In the genomic region with DNA sequence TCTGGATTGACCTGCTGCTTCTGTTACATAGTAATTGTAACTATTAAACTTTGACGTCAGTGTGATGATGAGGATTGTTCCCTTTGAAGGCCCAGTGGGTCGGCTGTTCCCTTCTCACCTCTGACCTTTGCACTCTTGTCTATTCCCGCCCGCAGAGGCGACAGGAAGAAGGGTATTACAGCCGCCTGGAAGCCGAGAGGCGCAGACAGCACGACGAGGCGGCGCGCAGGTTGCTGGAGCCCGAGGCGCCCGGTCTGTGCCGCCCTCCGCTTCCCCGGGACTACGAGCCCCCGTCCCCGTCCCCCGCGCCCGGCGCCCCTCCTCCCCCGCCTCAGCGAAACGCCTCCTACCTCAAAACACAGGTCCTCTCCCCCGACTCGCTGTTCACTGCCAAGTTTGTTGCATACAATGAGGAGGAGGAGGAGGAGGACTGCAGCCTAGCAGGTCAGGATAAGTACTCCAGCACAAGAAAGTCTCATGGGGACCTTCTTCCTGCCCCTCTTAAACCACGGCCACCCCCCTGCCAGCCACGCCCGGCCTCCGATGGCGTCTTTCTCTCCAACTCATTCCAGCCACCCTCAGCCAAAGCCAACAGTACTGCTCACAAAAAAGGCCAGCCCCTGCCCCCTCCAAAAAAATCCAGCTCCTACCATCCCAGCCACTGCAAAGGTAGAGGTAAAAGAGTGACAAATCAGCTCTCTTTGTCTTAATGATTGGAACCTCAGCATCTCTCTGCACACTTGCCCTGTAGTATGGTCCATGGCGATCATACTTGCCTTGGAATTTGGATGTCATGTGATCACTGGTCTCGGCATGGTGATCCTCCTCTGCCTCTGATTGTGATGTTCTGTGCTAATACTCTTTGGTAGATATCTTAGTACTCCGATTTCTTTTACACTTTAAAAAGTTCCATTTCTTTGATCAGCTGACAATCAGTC, we compare ENCODE assay signal across 1 cellular context.
TF ChIP-seq lines count a peak whose summit lies in the region.

No MANE protein-coding gene starts in this region.

TF ChIP-seq in HepG2, 621 proteins besides CTCF, POLR2A, EP300 and RAD21 (continued from another document):
- TF ChIP-seq THAP9 (CRISPR knock-in tag; IDR thresholded peaks at IDR 0.05; ENCODE audit: borderline replicate concordance) (no peak), EHMT2 (IDR thresholded peaks at IDR 0.05; ENCODE audit: borderline replicate concordance, low read depth, low read length) (no peak), TOPORS (CRISPR knock-in tag; IDR thresholded peaks at IDR 0.05) (no peak), TSC22D2 (CRISPR knock-in tag; IDR thresholded peaks at IDR 0.05; ENCODE audit: borderline replicate concordance) (no peak), TIGD3 (CRISPR knock-in tag; IDR thresholded peaks at IDR 0.05; ENCODE audit: borderline replicate concordance) (no peak), ZNF841 (CRISPR knock-in tag; IDR thresholded peaks at IDR 0.05; ENCODE audit: borderline replicate concordance) (no peak), ZBTB21 (CRISPR knock-in tag; IDR thresholded peaks at IDR 0.05) (peak; percentile 27; the same call in 1 of the 2 replicates), ZBTB26 (CRISPR knock-in tag; IDR thresholded peaks at IDR 0.05; ENCODE audit: borderline replicate concordance) (no peak), MEIS2 (CRISPR knock-in tag; IDR thresholded peaks at IDR 0.05) (no peak), TFAP4 (IDR thresholded peaks at IDR 0.05; ENCODE audit: borderline replicate concordance, low read depth) (no peak), ZNF879 (CRISPR knock-in tag; IDR thresholded peaks at IDR 0.05) (no peak), KDM5A (IDR thresholded peaks at IDR 0.05; ENCODE audit: borderline replicate concordance, low read length) (no peak), ASH2L (IDR thresholded peaks at IDR 0.05; ENCODE audit: insufficient read length, low read depth, low read length) (no peak), ZFP82 (CRISPR knock-in tag; IDR thresholded peaks at IDR 0.05; ENCODE audit: borderline replicate concordance) (no peak), NBN (conservative IDR thresholded peaks at IDR 0.05) (no peak), CERS6 (CRISPR knock-in tag; IDR thresholded peaks at IDR 0.05) (no peak), ZNF136 (CRISPR knock-in tag; IDR thresholded peaks at IDR 0.05; ENCODE audit: low read depth) (no peak), ZNF281 (CRISPR knock-in tag; IDR thresholded peaks at IDR 0.05; ENCODE audit: borderline replicate concordance) (no peak), SNRNP70 (IDR thresholded peaks at IDR 0.05; ENCODE audit: low read depth, low read length) (no peak), ZNF280B (CRISPR knock-in tag; IDR thresholded peaks at IDR 0.05; ENCODE audit: borderline replicate concordance) (0 out of 2 replicates have a peak, but pooled peaks have one; percentile 32), HNRNPUL1 (IDR thresholded peaks at IDR 0.05; ENCODE audit: low read depth, low read length) (no peak), SOX5 (CRISPR knock-in tag; IDR thresholded peaks at IDR 0.05; ENCODE audit: borderline replicate concordance) (no peak), RBAK (CRISPR knock-in tag; IDR thresholded peaks at IDR 0.05) (no peak), SRF (IDR thresholded peaks at IDR 0.05; ENCODE audit: low read depth, low read length) (no peak), NONO (IDR thresholded peaks at IDR 0.05) (no peak), NONO (CRISPR knock-in tag; conservative IDR thresholded peaks at IDR 0.05) (peak; percentile 37; the same call in 1 of the 2 replicates), ZNF816 (CRISPR knock-in tag; IDR thresholded peaks at IDR 0.05; ENCODE audit: borderline replicate concordance) (no peak), KDM6A (CRISPR knock-in tag; IDR thresholded peaks at IDR 0.05; ENCODE audit: low read depth) (no peak), ARID3A (IDR thresholded peaks at IDR 0.05; ENCODE audit: low read depth, low read length) (no peak), WIZ (CRISPR knock-in tag; IDR thresholded peaks at IDR 0.05) (no peak)
- TF ChIP-seq, protein P1, sequence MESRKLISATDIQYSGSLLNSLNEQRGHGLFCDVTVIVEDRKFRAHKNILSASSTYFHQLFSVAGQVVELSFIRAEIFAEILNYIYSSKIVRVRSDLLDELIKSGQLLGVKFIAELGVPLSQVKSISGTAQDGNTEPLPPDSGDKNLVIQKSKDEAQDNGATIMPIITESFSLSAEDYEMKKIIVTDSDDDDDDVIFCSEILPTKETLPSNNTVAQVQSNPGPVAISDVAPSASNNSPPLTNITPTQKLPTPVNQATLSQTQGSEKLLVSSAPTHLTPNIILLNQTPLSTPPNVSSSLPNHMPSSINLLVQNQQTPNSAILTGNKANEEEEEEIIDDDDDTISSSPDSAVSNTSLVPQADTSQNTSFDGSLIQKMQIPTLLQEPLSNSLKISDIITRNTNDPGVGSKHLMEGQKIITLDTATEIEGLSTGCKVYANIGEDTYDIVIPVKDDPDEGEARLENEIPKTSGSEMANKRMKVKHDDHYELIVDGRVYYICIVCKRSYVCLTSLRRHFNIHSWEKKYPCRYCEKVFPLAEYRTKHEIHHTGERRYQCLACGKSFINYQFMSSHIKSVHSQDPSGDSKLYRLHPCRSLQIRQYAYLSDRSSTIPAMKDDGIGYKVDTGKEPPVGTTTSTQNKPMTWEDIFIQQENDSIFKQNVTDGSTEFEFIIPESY (CRISPR knock-in tag; IDR thresholded peaks at IDR 0.05), result peak; percentile 72
- TF ChIP-seq, protein P2, sequence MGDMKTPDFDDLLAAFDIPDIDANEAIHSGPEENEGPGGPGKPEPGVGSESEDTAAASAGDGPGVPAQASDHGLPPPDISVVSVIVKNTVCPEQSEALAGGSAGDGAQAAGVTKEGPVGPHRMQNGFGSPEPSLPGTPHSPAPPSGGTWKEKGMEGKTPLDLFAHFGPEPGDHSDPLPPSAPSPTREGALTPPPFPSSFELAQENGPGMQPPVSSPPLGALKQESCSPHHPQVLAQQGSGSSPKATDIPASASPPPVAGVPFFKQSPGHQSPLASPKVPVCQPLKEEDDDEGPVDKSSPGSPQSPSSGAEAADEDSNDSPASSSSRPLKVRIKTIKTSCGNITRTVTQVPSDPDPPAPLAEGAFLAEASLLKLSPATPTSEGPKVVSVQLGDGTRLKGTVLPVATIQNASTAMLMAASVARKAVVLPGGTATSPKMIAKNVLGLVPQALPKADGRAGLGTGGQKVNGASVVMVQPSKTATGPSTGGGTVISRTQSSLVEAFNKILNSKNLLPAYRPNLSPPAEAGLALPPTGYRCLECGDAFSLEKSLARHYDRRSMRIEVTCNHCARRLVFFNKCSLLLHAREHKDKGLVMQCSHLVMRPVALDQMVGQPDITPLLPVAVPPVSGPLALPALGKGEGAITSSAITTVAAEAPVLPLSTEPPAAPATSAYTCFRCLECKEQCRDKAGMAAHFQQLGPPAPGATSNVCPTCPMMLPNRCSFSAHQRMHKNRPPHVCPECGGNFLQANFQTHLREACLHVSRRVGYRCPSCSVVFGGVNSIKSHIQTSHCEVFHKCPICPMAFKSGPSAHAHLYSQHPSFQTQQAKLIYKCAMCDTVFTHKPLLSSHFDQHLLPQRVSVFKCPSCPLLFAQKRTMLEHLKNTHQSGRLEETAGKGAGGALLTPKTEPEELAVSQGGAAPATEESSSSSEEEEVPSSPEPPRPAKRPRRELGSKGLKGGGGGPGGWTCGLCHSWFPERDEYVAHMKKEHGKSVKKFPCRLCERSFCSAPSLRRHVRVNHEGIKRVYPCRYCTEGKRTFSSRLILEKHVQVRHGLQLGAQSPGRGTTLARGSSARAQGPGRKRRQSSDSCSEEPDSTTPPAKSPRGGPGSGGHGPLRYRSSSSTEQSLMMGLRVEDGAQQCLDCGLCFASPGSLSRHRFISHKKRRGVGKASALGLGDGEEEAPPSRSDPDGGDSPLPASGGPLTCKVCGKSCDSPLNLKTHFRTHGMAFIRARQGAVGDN (CRISPR knock-in tag; IDR thresholded peaks at IDR 0.05), result peak; percentile 59
